ENCODE assay signal across 19 cellular contexts in genomic region chr4:53185853-53186590, GRCh38.
A peak's percentile ranks its signal among the peaks of the same experiment; 100 is the strongest.
DNase-seq lines count a peak whose midpoint lies in the region; ATAC-seq and TF ChIP-seq lines count a peak whose summit lies in the region.
"Had no signal": no experiment of that assay in that cellular context is flagged by ENCODE, and none has a peak within 500 bp of the region (broad histone marks: within the 10 kb centered on the region; RNA-seq: fewer than 3 reads in every experiment).

No MANE protein-coding gene starts in this region.

- peak; percentile 81 for DNase-seq in AG10803 (ENCODE audit: low read depth)
- peak; percentile 77 for DNase-seq in SK-MEL-5 (ENCODE audit: low read depth, low spot score)
- DNase-seq in fibroblast of lung (ENCODE audit: low read depth in 2 of 2): peak; percentile 67 to 73
- DNase-seq in osteocyte (ENCODE audit: extremely low spot score, unreplicated experiment): no peak
- DNase-seq in WTC11 (ENCODE audit: low spot score): no peak
- DNase-seq in NOMO-1 (lab: John Stamatoyannopoulos, UW; ENCODE audit: unreplicated experiment in 2 of 2): no peak
- DNase-seq: activated B cell treated with CpG ODN at 0.5 μM for 24 hours; activated effector memory CD4-positive, alpha-beta T cell treated with Interleukin-2 at 50 U/mL for 16 hours; colonic mucosa; mesendoderm; NCI-H1930; NCI-H510A; right cardiac atrium; SHP77; T-helper 17 cell had no signal

- no peak overlapping the region for H3K4me3 ChIP-seq in AG10803 (ENCODE audit: low read length)
- no peak overlapping the region for H3K4me3 ChIP-seq in fibroblast of lung (replicated peaks in 1 of 4; ENCODE audit: control extremely low read depth in 1 of 4, insufficient read depth in 1 of 4, low read depth in 3 of 4, low read length in 4 of 4)
- H3K4me3 ChIP-seq: colonic mucosa, GM12878 had no signal

- no peaks in the 10 kb centered on the region for H3K36me3 ChIP-seq in fibroblast of lung (ENCODE audit: control insufficient read depth, insufficient read depth, low read length)
- H3K36me3 ChIP-seq: colonic mucosa had no signal

- H3K27me3 Mint-ChIP-seq in osteocyte (ENCODE audit: unreplicated experiment) (no peaks in the 10 kb centered on the region), WTC11 (ENCODE audit: low read depth) (no peaks in the 10 kb centered on the region)
- H3K27me3 Mint-ChIP-seq: activated B cell treated with CpG ODN at 0.5 μM for 24 hours, T-helper 17 cell had no signal

- no peak overlapping the region for H3K4me2 ChIP-seq in fibroblast of lung (ENCODE audit: extremely low read depth, insufficient read depth, low read length)

- H3K27ac Mint-ChIP-seq in osteocyte (ENCODE audit: unreplicated experiment) (peak overlapping the region; percentile 69), WTC11 (no peak overlapping the region)
- H3K27ac Mint-ChIP-seq: activated B cell treated with CpG ODN at 0.5 μM for 24 hours, T-helper 17 cell had no signal

- POLR2A ChIA-PET in WTC11 (lab: Charles Lee): no interaction called here

- in situ Hi-C loops in SK-MEL-5 (cut with HindIII; ENCODE audit: low pct_unique_long_range_greater_than_20kb, low sequenced_read_pairs): no loop called here

- H3K36me3 Mint-ChIP-seq in osteocyte (ENCODE audit: unreplicated experiment): no peaks in the 10 kb centered on the region
- H3K36me3 Mint-ChIP-seq in WTC11: no peaks in the 10 kb centered on the region

- H3K27ac ChIP-seq in fibroblast of lung (ENCODE audit: insufficient read depth, low read length): no peak overlapping the region
- H3K27ac ChIP-seq: colonic mucosa had no signal

- H3K9me3 ChIP-seq in fibroblast of lung (ENCODE audit: control insufficient read depth, insufficient read depth, low read depth, low read length): no peaks in the 10 kb centered on the region
- H3K9me3 ChIP-seq: colonic mucosa had no signal

- CTCF ChIA-PET in WTC11 (lab: Charles Lee): no interaction called here

- no peaks in the 10 kb centered on the region for H3K27me3 ChIP-seq in fibroblast of lung (ENCODE audit: control insufficient read depth, insufficient read depth, low read length)
- H3K27me3 ChIP-seq: colonic mucosa had no signal

- H3K4me3 Mint-ChIP-seq in osteocyte (ENCODE audit: unreplicated experiment): no peak overlapping the region
- H3K4me3 Mint-ChIP-seq in WTC11: no peak overlapping the region
- H3K4me3 Mint-ChIP-seq: activated B cell treated with CpG ODN at 0.5 μM for 24 hours, neural crest cell, T-helper 17 cell had no signal

- TF ChIP-seq CTCF in AG10803 (conservative IDR thresholded peaks at IDR 0.05; ENCODE audit: low read length): no peak
- TF ChIP-seq CTCF in fibroblast of lung (conservative IDR thresholded peaks at IDR 0.05 in 1 of 2, IDR thresholded peaks at IDR 0.05 in 1 of 2; ENCODE audit: low read depth in 1 of 2, low read length in 2 of 2): no peak
- no peak for TF ChIP-seq CTCF in osteocyte (IDR thresholded peaks at IDR 0.05)
- no peak for TF ChIP-seq CTCF in WTC11 (IDR thresholded peaks at IDR 0.05)

- ATAC-seq in WTC11 (no peak), HG03469 (IDR thresholded peaks at IDR 0.05; ENCODE audit: unreplicated experiment) (no peak), HG02885 (IDR thresholded peaks at IDR 0.05; ENCODE audit: poor library complexity, unreplicated experiment) (no peak)
- ATAC-seq: GM12878, right cardiac atrium, T-helper 17 cell had no signal

- peaks cover 5% of the 10 kb centered on the region for H3K4me1 ChIP-seq in fibroblast of lung (ENCODE audit: control insufficient read depth, extremely low read depth, insufficient read depth, low read length)
- H3K4me1 ChIP-seq: colonic mucosa had no signal

- peaks cover 46% of the 10 kb centered on the region for H3K4me1 Mint-ChIP-seq in osteocyte (ENCODE audit: unreplicated experiment)
- no peaks in the 10 kb centered on the region for H3K4me1 Mint-ChIP-seq in WTC11
- H3K4me1 Mint-ChIP-seq: activated B cell treated with CpG ODN at 0.5 μM for 24 hours had no signal

- H4K20me1 ChIP-seq in fibroblast of lung (ENCODE audit: control insufficient read depth, extremely low read depth, insufficient read depth, low read length): no peaks in the 10 kb centered on the region

- no peak overlapping the region for H3K9ac ChIP-seq in fibroblast of lung (ENCODE audit: insufficient read depth, low read length)

- no peak overlapping the region for H2AFZ ChIP-seq in fibroblast of lung (ENCODE audit: low read length)

- H3K9me3 Mint-ChIP-seq in osteocyte (ENCODE audit: unreplicated experiment) (no peaks in the 10 kb centered on the region), WTC11 (peaks cover 15% of the 10 kb centered on the region)
- H3K9me3 Mint-ChIP-seq: activated B cell treated with CpG ODN at 0.5 μM for 24 hours had no signal

- no peaks in the 10 kb centered on the region for H3K79me2 ChIP-seq in fibroblast of lung (ENCODE audit: control insufficient read depth, insufficient read depth, low read length)

TF ChIP-seq in WTC11, 78 proteins besides CTCF, POLR2A, EP300 and RAD21:
- TF ChIP-seq ZNF423 (CRISPR knock-in tag; IDR thresholded peaks at IDR 0.05): no peak
- no peak for TF ChIP-seq USF1 (CRISPR knock-in tag; IDR thresholded peaks at IDR 0.05)
- no peak for TF ChIP-seq CREM (CRISPR knock-in tag; IDR thresholded peaks at IDR 0.05)
- no peak for TF ChIP-seq CBFB (CRISPR knock-in tag; IDR thresholded peaks at IDR 0.05; ENCODE audit: low read depth)
- TF ChIP-seq NFE2L1 (CRISPR knock-in tag; IDR thresholded peaks at IDR 0.05): no peak
- no peak for TF ChIP-seq ZNF263 (CRISPR knock-in tag; IDR thresholded peaks at IDR 0.05; ENCODE audit: low read depth)
- no peak for TF ChIP-seq MLX (CRISPR knock-in tag; IDR thresholded peaks at IDR 0.05)
- TF ChIP-seq ATF3 (CRISPR knock-in tag; conservative IDR thresholded peaks at IDR 0.05): no peak
- no peak for TF ChIP-seq RORB (CRISPR knock-in tag; IDR thresholded peaks at IDR 0.05)
- no peak for TF ChIP-seq FOXK1 (CRISPR knock-in tag; IDR thresholded peaks at IDR 0.05)
- no peak for TF ChIP-seq IRF2 (CRISPR knock-in tag; IDR thresholded peaks at IDR 0.05; ENCODE audit: borderline replicate concordance, low read depth)
- no peak for TF ChIP-seq RELA (CRISPR knock-in tag; IDR thresholded peaks at IDR 0.05; ENCODE audit: borderline replicate concordance)
- TF ChIP-seq ZNF232 (CRISPR knock-in tag; IDR thresholded peaks at IDR 0.05): no peak
- TF ChIP-seq E2F4 (CRISPR knock-in tag; IDR thresholded peaks at IDR 0.05; ENCODE audit: borderline replicate concordance, low read depth): no peak
- TF ChIP-seq CDX4 (CRISPR knock-in tag; IDR thresholded peaks at IDR 0.05; ENCODE audit: borderline replicate concordance): no peak
- no peak for TF ChIP-seq GRHL2 (CRISPR knock-in tag; IDR thresholded peaks at IDR 0.05; ENCODE audit: insufficient replicate concordance, severe bottlenecking)
- no peak for TF ChIP-seq MYBL2 (CRISPR knock-in tag; IDR thresholded peaks at IDR 0.05)
- TF ChIP-seq SP1 (CRISPR knock-in tag; conservative IDR thresholded peaks at IDR 0.05): no peak
- TF ChIP-seq ZNF512 (CRISPR knock-in tag; IDR thresholded peaks at IDR 0.05; ENCODE audit: borderline replicate concordance): no peak

Comparison
In these comparisons a context has a peak if more than half of its experiments do, and no peak if none do; other contexts are left out.
1. DNase-seq: peak in AG10803 (single experiment), SK-MEL-5 (single experiment) and fibroblast of lung (2 of 2); none in osteocyte (single experiment), WTC11 (single experiment) and NOMO-1 (0 of 2).